In the genomic region with DNA sequence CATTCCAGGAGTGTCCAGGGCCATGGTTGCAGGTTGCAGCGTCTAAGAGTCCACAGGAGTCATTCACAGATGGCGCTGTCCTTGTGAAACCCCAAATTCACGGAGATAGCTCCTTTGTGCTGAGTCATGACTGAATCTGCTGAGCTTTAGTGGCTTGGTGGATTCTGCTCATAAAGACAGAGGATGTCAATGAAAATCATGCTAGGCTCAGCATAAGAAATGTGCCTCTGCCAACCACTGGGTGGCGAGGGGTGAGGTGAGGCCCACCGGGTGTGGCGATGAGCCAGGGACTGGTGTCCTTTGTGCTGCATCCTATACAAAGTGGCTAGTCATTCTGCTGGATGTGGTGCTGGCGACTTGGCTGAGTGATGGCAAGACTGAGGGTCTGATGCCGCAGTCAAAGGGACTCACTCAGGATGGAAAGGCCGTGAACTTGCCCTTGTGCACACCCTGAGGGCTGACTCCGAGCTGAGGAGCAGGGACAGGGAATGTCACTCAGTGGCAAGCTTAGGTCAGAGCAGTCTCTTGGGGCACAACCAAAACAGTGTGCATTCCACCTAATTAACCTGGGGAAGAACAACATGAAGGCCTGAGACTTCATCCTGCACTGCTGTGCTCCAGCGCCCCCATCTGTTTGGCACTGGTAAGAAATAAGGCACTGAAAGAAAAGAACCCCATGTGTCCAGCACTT, we compare ENCODE assay signal across 8 cellular contexts.
DNase-seq lines count a peak whose midpoint lies in the region; ATAC-seq and TF ChIP-seq lines count a peak whose summit lies in the region.

No MANE protein-coding gene starts in this region.

- ATAC-seq in mucosa of descending colon = peak; percentile 22
- no peak for ATAC-seq in HG03432 (IDR thresholded peaks at IDR 0.05; ENCODE audit: unreplicated experiment)
- no peak for ATAC-seq in HG03139 (IDR thresholded peaks at IDR 0.05; ENCODE audit: unreplicated experiment)

- H3K4me1 ChIP-seq in mucosa of descending colon (ENCODE audit: low read depth) = no peaks in the 10 kb centered on the region

- in situ Hi-C loops in astrocyte of the spinal cord (cut with HindIII; ENCODE audit: low sequenced_read_pairs) = no loop called here

- TF ChIP-seq CTCF in astrocyte of the spinal cord (IDR thresholded peaks at IDR 0.05; ENCODE audit: low read depth, low read length) = peak; percentile 31
- TF ChIP-seq CTCF in mucosa of descending colon (IDR thresholded peaks at IDR 0.05) = no peak

- intact Hi-C loops in mucosa of descending colon (cut with DNase I, micrococcal nuclease) = no loop called here

- no peaks in the 10 kb centered on the region for H3K9me3 ChIP-seq in mucosa of descending colon

- no peak overlapping the region for H3K4me3 ChIP-seq in astrocyte of the spinal cord (ENCODE audit: low read depth, low read length)
- no peak overlapping the region for H3K4me3 ChIP-seq in mucosa of descending colon

- DNase-seq in stimulated activated CD4-positive, alpha-beta T cell treated with anti-CD3 and anti-CD28 coated beads, Interleukin-15, amount 100 ng/mL, for 24 hours = peak; percentile 46
- no peak for DNase-seq in stimulated activated CD4-positive, alpha-beta T cell treated with anti-CD3 and anti-CD28 coated beads, Interleukin-12 subunit alpha, Interleukin-12 subunit beta, amount 100 ng/mL, for 4 hours
- DNase-seq in NCI-H2171 treated with DMSO at 0.1 percent for 48 hours (lab: John Stamatoyannopoulos, UW) = peak; percentile 55
- no peak for DNase-seq in astrocyte of the spinal cord (ENCODE audit: low read depth, low spot score)
- DNase-seq in mucosa of descending colon = no peak
- no peak for DNase-seq in putamen (ENCODE audit: low spot score)

- no peaks in the 10 kb centered on the region for H3K36me3 ChIP-seq in mucosa of descending colon (ENCODE audit: low read depth)

Comparison
In these comparisons a context has a peak if more than half of its experiments do, and no peak if none do; other contexts are left out.
1. DNase-seq: peak in stimulated activated CD4-positive, alpha-beta T cell treated with anti-CD3 and anti-CD28 coated beads, Interleukin-15, amount 100 ng/mL, for 24 hours (single experiment) and NCI-H2171 treated with DMSO at 0.1 percent for 48 hours (single experiment); none in stimulated activated CD4-positive, alpha-beta T cell treated with anti-CD3 and anti-CD28 coated beads, Interleukin-12 subunit alpha, Interleukin-12 subunit beta, amount 100 ng/mL, for 4 hours (single experiment), astrocyte of the spinal cord (single experiment), mucosa of descending colon (0 of 3) and putamen (single experiment).